ENCODE assay signal across 8 cellular contexts in genomic region chr4:126405369-126405982, GRCh38.
A peak's percentile ranks its signal among the peaks of the same experiment; 100 is the strongest.
DNase-seq lines count a peak whose midpoint lies in the region; ATAC-seq and TF ChIP-seq lines count a peak whose summit lies in the region.

No MANE protein-coding gene starts in this region.

- DNase-seq in COLO829 (ENCODE audit: low spot score) (peak; percentile 2), NCI-H82 (lab: John Stamatoyannopoulos, UW) (peak; percentile 40), foreskin fibroblast (peak in 1 of 2 donors; percentile 12), mucosa of gallbladder (ENCODE audit: low spot score) (no peak), left colon (no peak), GM19238 (ENCODE audit: insufficient read length, low spot score) (no peak)

- ATAC-seq in GM19395 (IDR thresholded peaks at IDR 0.05; ENCODE audit: unreplicated experiment) (peak; percentile 53), left colon (no peak), GM19452 (IDR thresholded peaks at IDR 0.05; ENCODE audit: unreplicated experiment) (no peak)

- H3K4me3 ChIP-seq in foreskin fibroblast (ENCODE audit: low read depth in 1 of 2, low read length in 2 of 2), result no peak overlapping the region

- intact Hi-C loops in left colon (cut with DNase I, micrococcal nuclease), result no loop called here

- TF ChIP-seq CTCF in foreskin fibroblast (IDR thresholded peaks at IDR 0.05; ENCODE audit: low read depth, low read length), result peak; percentile 44

Comparison
In these comparisons a context has a peak if more than half of its experiments do, and no peak if none do; other contexts are left out.
1. DNase-seq: peak in COLO829 (single experiment) and NCI-H82 (single experiment); none in mucosa of gallbladder (single experiment), left colon (0 of 2) and GM19238 (single experiment).